Comparison of ENCODE assay signal across 1 cellular context in genomic region chr6:2663123-2663522, GRCh38.
A peak's percentile ranks its signal among the peaks of the same experiment; 100 is the strongest.
TF ChIP-seq lines count a peak whose summit lies in the region.

No MANE protein-coding gene starts in this region.

TF ChIP-seq in GM12878, 131 proteins besides CTCF, POLR2A, EP300 and RAD21 (continued from another document):
- TF ChIP-seq ZNF687 (IDR thresholded peaks at IDR 0.05) (no peak), EGR1 (IDR thresholded peaks at IDR 0.05; ENCODE audit: borderline replicate concordance in 1 of 2, low read depth in 2 of 2, low read length in 2 of 2) (no peak), PRDM15 (CRISPR knock-in tag; IDR thresholded peaks at IDR 0.05) (no peak), IRF4 (IDR thresholded peaks at IDR 0.05; ENCODE audit: low read depth, low read length) (no peak), BMI1 (IDR thresholded peaks at IDR 0.05; ENCODE audit: borderline replicate concordance) (no peak), SRF (IDR thresholded peaks at IDR 0.05; ENCODE audit: low read depth in 2 of 2, low read length in 2 of 2) (no peak), IRF3 (IDR thresholded peaks at IDR 0.05) (no peak), SIN3A (IDR thresholded peaks at IDR 0.05; ENCODE audit: low read depth, low read length) (no peak), SMAD1 (IDR thresholded peaks at IDR 0.05; ENCODE audit: low read depth, partially characterized antibody) (no peak), POLR2AphosphoS5 (IDR thresholded peaks at IDR 0.05; ENCODE audit: low read length) (no peak), CBFB (IDR thresholded peaks at IDR 0.05; ENCODE audit: low read depth) (0 out of 2 replicates have a peak, but pooled peaks have one; percentile 39), KAT2A (conservative IDR thresholded peaks at IDR 0.05; ENCODE audit: control insufficient read depth, low read depth, low read length) (no peak), PBX3 (IDR thresholded peaks at IDR 0.05; ENCODE audit: insufficient replicate concordance, low read depth, low read length) (no peak), YY1 (IDR thresholded peaks at IDR 0.05; ENCODE audit: low read depth, low read length) (no peak), ETV6 (conservative IDR thresholded peaks at IDR 0.05 in 1 of 2, IDR thresholded peaks at IDR 0.05 in 1 of 2; ENCODE audit: borderline replicate concordance in 1 of 2, low read depth in 1 of 2) (no peak), USF2 (IDR thresholded peaks at IDR 0.05; ENCODE audit: borderline replicate concordance, low read depth, low read length) (no peak), IRF5 (IDR thresholded peaks at IDR 0.05; ENCODE audit: borderline replicate concordance) (peak; percentile 46; the same call in 1 of the 2 replicates), RUNX3 (IDR thresholded peaks at IDR 0.05; ENCODE audit: low read length) (peak; percentile 64)
